8 cellular contexts compared by ENCODE assay signal in the genomic region with DNA sequence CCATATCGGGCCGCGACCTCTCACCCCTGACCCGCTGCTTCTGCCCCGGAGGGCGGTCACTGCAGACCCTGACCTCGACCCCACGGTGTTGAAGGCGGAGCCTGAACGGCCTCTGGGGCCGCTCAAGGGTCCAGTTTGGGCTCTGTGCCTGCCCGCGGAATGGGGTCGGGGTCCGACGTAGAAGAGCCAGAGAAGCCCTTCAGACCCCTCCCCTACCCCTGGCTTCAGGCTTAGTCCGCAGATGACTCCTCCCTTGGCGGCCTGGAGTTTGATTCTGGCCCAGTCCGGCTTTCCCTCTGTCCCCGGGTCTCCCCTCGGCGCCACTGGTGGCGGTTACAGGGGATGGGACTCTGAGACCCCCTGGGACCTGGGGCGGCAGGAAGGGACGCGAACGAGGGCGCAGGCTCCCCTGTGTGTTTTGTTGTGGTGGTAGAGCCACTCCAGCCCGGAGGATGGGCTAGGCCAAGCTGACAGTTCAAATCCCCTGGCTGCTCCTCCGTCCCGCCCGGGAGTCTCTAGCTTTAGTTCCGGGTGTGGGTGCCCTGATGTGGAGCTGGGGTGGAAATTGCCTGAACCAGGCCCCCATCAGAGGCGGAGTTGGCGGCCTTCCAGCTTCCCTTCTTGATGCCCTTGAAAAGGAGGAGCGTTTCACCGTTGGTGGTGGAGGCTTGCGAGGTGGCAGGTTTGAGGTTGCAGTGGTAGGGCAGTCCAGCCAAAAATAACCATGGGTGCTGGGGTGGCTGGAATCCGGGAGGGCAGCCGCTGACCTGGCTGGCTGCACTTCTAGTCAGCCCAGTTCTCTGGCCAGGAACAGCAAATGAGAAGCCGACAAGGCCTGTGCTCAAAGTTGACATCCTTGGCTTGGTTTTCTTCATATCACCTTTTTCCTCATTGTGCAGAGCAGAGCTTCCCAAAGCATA. TPM values are rescaled to one million over a fixed set of nuclear protein-coding genes. Genes with fewer than 3 reads are reported as not detected.
A peak's percentile ranks its signal among the peaks of the same experiment; 100 is the strongest.
DNase-seq lines count a peak whose midpoint lies in the region; ATAC-seq, FAIRE-seq and TF ChIP-seq lines count a peak whose summit lies in the region.

No MANE protein-coding gene starts in this region.

- intact Hi-C loops in Caco-2 (cut with micrococcal nuclease; ENCODE audit: unreplicated experiment) = loop anchor here (5.0 kb wide), 1 partner anchor 244 kb away; no protein-coding TSS in a partner anchor
- intact Hi-C loops in activated naive CD4-positive, alpha-beta T cell treated with anti-CD3 and anti-CD28 coated beads for 36 hours (cut with micrococcal nuclease) = no loop called here
- intact Hi-C loops in tibial artery (cut with DNase I; ENCODE audit: low total_unique reads) = no loop called here

- H3K4me3 ChIP-seq in Caco-2 (ENCODE audit: low read depth, low read length) (peak overlapping the region; percentile 94), HEK293 (ENCODE audit: low read depth, low read length) (peak overlapping the region; percentile 85), tibial artery (peak overlapping the region; percentile 97 to 98)

- H3K27ac ChIP-seq in HEK293 (ENCODE audit: extremely low read depth, low read depth, low read length) (peak overlapping the region; percentile 95), tibial artery (peak overlapping the region; percentile 99)

- POLR2A ChIA-PET in Caco-2 (lab: Charles Lee) = interaction anchor here (0.6 to 1.8 kb wide), 5 partner anchors 17 to 161 kb away, joined by 3 to 8 read pairs (median 3); partner anchors contain the start of gene ARID3B
- POLR2A ChIA-PET in HEK293 (lab: Yijun Ruan, JAX) = interaction anchor here (0.6 to 5.1 kb wide), 14 partner anchors 9 to 242 kb away, joined by 3 to 53 read pairs (median 4); partner anchors contain the start of genes ARID3B and UBL7

- H3K4me1 ChIP-seq in Caco-2 (peaks cover 9% of the 10 kb centered on the region; the same call in 1 of the 2 replicates), HEK293 (ENCODE audit: control insufficient read depth, insufficient read depth, low read length) (peaks cover 9% of the 10 kb centered on the region), tibial artery (peaks cover 0 to 47% (median 39%) of the 10 kb centered on the region in 4 donors)

- H3K27me3 ChIP-seq in Caco-2 (replicated peaks; ENCODE audit: control insufficient read depth, insufficient read depth, low read length) (no peaks in the 10 kb centered on the region), tibial artery (no peaks in the 10 kb centered on the region)

- DNase-seq in Caco-2 (peak; percentile 50 to 54), RCC 7860 (ENCODE audit: low spot score) (peak; percentile 62), glomerular visceral epithelial cell (ENCODE audit: extremely low spot score) (peak; percentile 84), osteocyte (ENCODE audit: extremely low spot score, unreplicated experiment) (no peak), tibial artery (peak; percentile 76 to 89)
- DNase-seq in activated naive CD4-positive, alpha-beta T cell treated with anti-CD3 and anti-CD28 coated beads for 36 hours = peak; percentile 72

- no peaks in the 10 kb centered on the region for H3K27me3 Mint-ChIP-seq in Caco-2 (ENCODE audit: insufficient read depth, unreplicated experiment)
- no peaks in the 10 kb centered on the region for H3K27me3 Mint-ChIP-seq in activated naive CD4-positive, alpha-beta T cell treated with anti-CD3 and anti-CD28 coated beads for 36 hours (ENCODE audit: low read depth)
- H3K27me3 Mint-ChIP-seq in osteocyte (ENCODE audit: unreplicated experiment) = peaks cover 2% of the 10 kb centered on the region

- H3K9me3 ChIP-seq in Caco-2 (no peaks in the 10 kb centered on the region), HEK293 (ENCODE audit: control insufficient read depth, insufficient read depth, low read depth, low read length) (no peaks in the 10 kb centered on the region), tibial artery (no peaks in the 10 kb centered on the region)

- no peaks in the 10 kb centered on the region for H3K4me1 Mint-ChIP-seq in Caco-2 (ENCODE audit: low read depth, unreplicated experiment)
- peaks cover 45% of the 10 kb centered on the region for H3K4me1 Mint-ChIP-seq in activated naive CD4-positive, alpha-beta T cell treated with anti-CD3 and anti-CD28 coated beads for 36 hours (ENCODE audit: low read depth)
- H3K4me1 Mint-ChIP-seq in osteocyte (ENCODE audit: unreplicated experiment) = peaks cover 25% of the 10 kb centered on the region

- FAIRE-seq in RCC 7860 (lab: Jason Lieb, UNC) = no peak

- peaks cover 37% of the 10 kb centered on the region for H3K36me3 Mint-ChIP-seq in Caco-2 (ENCODE audit: insufficient read depth, unreplicated experiment)
- H3K36me3 Mint-ChIP-seq in activated naive CD4-positive, alpha-beta T cell treated with anti-CD3 and anti-CD28 coated beads for 36 hours (ENCODE audit: low read depth) = peaks cover 11% of the 10 kb centered on the region
- peaks cover 9% of the 10 kb centered on the region for H3K36me3 Mint-ChIP-seq in osteocyte (ENCODE audit: unreplicated experiment)

- no peak for ATAC-seq in HG03159 (IDR thresholded peaks at IDR 0.05; ENCODE audit: unreplicated experiment)

- H3K9me3 Mint-ChIP-seq in Caco-2 (ENCODE audit: unreplicated experiment) = no peaks in the 10 kb centered on the region
- no peaks in the 10 kb centered on the region for H3K9me3 Mint-ChIP-seq in activated naive CD4-positive, alpha-beta T cell treated with anti-CD3 and anti-CD28 coated beads for 36 hours
- H3K9me3 Mint-ChIP-seq in osteocyte (ENCODE audit: unreplicated experiment) = no peaks in the 10 kb centered on the region

- peak overlapping the region; percentile 82 for H3K27ac Mint-ChIP-seq in Caco-2 (ENCODE audit: unreplicated experiment)
- peak overlapping the region; percentile 90 for H3K27ac Mint-ChIP-seq in activated naive CD4-positive, alpha-beta T cell treated with anti-CD3 and anti-CD28 coated beads for 36 hours
- peak overlapping the region; percentile 91 for H3K27ac Mint-ChIP-seq in osteocyte (ENCODE audit: unreplicated experiment)

- TF ChIP-seq CTCF in Caco-2 (IDR thresholded peaks at IDR 0.05; ENCODE audit: insufficient read depth in 1 of 2, low read depth in 1 of 2, low read length in 1 of 2, severe bottlenecking in 1 of 2, unreplicated experiment in 1 of 2) = no peak
- TF ChIP-seq CTCF in HEK293 (tag by site-specific recombination; IDR thresholded peaks at IDR 0.05) = no peak
- TF ChIP-seq CTCF in osteocyte (IDR thresholded peaks at IDR 0.05) = no peak
- TF ChIP-seq CTCF in tibial artery (IDR thresholded peaks at IDR 0.05) = peak in 1 of 2 experiments; percentile 7

- H3K4me3 Mint-ChIP-seq in Caco-2 (ENCODE audit: unreplicated experiment) = peak overlapping the region; percentile 86
- peak overlapping the region; percentile 90 for H3K4me3 Mint-ChIP-seq in activated naive CD4-positive, alpha-beta T cell treated with anti-CD3 and anti-CD28 coated beads for 36 hours
- H3K4me3 Mint-ChIP-seq in osteocyte (ENCODE audit: unreplicated experiment) = peak overlapping the region; percentile 90

- CTCF ChIA-PET in Caco-2 (lab: Charles Lee) (interaction anchor here (0.9 to 1.4 kb wide), 5 partner anchors 11 to 242 kb away, joined by 3 to 5 read pairs (median 4); no protein-coding TSS in a partner anchor), HEK293 (lab: Yijun Ruan, JAX) (interaction anchor here (0.6 to 12.8 kb wide), 8 partner anchors 8 to 255 kb away, joined by 3 to 220 read pairs (median 4); no protein-coding TSS in a partner anchor)
- CTCF ChIA-PET in activated naive CD4-positive, alpha-beta T cell treated with anti-CD3 and anti-CD28 coated beads for 36 hours (lab: Charles Lee) = interaction anchor here (0.6 to 10.0 kb wide), 12 partner anchors 11 to 752 kb away, joined by 3 to 180 read pairs (median 4); partner anchors contain the start of gene MAN2C1

- H3K36me3 ChIP-seq in Caco-2 (ENCODE audit: control insufficient read depth, insufficient read depth, low read length) = 0 out of 2 replicates have a peak, but pooled peaks cover 2% of the 10 kb centered on the region
- peaks cover 5 to 43% of the 10 kb centered on the region in 2 experiments for H3K36me3 ChIP-seq in HEK293 (ENCODE audit: control insufficient read depth in 2 of 2, insufficient read depth in 1 of 2, low read length in 2 of 2)
- peaks cover 21 to 26% (median 24%) of the 10 kb centered on the region in 3 donors for H3K36me3 ChIP-seq in tibial artery

- BruUV-seq in Caco-2 (replicated peaks; lab: Mats Ljungman, UMichigan) = no TSS peak

TF ChIP-seq in HEK293, 187 proteins besides CTCF, POLR2A, EP300 and RAD21 (continues in another document):
- TF ChIP-seq PRDM10 (tag by site-specific recombination; IDR thresholded peaks at IDR 0.05) (peak; percentile 86), WT1 (tag by site-specific recombination; IDR thresholded peaks at IDR 0.05) (peak; percentile 37; the same call in 1 of the 2 replicates), ZBTB17 (tag by site-specific recombination; IDR thresholded peaks at IDR 0.05) (peak; percentile 59), ZNF501 (tag by site-specific recombination; IDR thresholded peaks at IDR 0.05) (0 out of 2 replicates have a peak, but pooled peaks have one; percentile 45), SP2 (tag by site-specific recombination; IDR thresholded peaks at IDR 0.05) (peak; percentile 66)

RNA-seq across cellular contexts. Expression of gene CLK3, which starts 0.6 kb away (rescaled TPM):
- total RNA-seq in Caco-2 (2022) (49.4 and 54.5 TPM in 2 replicates), osteocyte (51.3 and 53.2 TPM in 2 replicates)
- 100 to 1,000 TPM; 124 TPM for total RNA-seq in activated naive CD4-positive, alpha-beta T cell treated with anti-CD3 and anti-CD28 coated beads for 36 hours
